Comparison of ENCODE assay signal across 14 cellular contexts in genomic region chr3:180626844-180627243, GRCh38. TPM values are rescaled to one million over a fixed set of nuclear protein-coding genes. Genes with fewer than 3 reads are reported as not detected.
A peak's percentile ranks its signal among the peaks of the same experiment; 100 is the strongest.
DNase-seq lines count a peak whose midpoint lies in the region; ATAC-seq and FAIRE-seq lines count a peak whose summit lies in the region.
"Had no signal": no experiment of that assay in that cellular context is flagged by ENCODE, and none has a peak within 500 bp of the region (broad histone marks: within the 10 kb centered on the region; RNA-seq: fewer than 3 reads in every experiment).

No MANE protein-coding gene starts in this region.

- FAIRE-seq in GM18507 (lab: Jason Lieb, UNC), result peak; percentile 86
- no peak for FAIRE-seq in RCC 7860 (lab: Jason Lieb, UNC)

- ATAC-seq in GM19452 (IDR thresholded peaks at IDR 0.05; ENCODE audit: unreplicated experiment) (peak; percentile 96), HG02798 (IDR thresholded peaks at IDR 0.05; ENCODE audit: poor library complexity, unreplicated experiment) (peak; percentile 95), HG03439 (IDR thresholded peaks at IDR 0.05; ENCODE audit: unreplicated experiment) (peak; percentile 87)
- ATAC-seq in natural killer cell treated with Interleukin-12 subunit alpha and Interleukin-12 subunit beta and Interleukin-15 and Interleukin-18, amount 100 ng/mL, for 72 hours, result no peak
- ATAC-seq: psoas muscle, WTC11 had no signal

- no peaks in the 10 kb centered on the region for H3K27me3 Mint-ChIP-seq in natural killer cell treated with Interleukin-12 subunit alpha and Interleukin-12 subunit beta and Interleukin-15 and Interleukin-18, amount 100 ng/mL, for 72 hours

- DNase-seq in GM18507 (ENCODE audit: extremely low spot score, insufficient read length, low read depth), result peak; percentile 20
- no peak for DNase-seq in RCC 7860 (ENCODE audit: low spot score)
- no peak for DNase-seq in NCI-H82 (lab: John Stamatoyannopoulos, UW)
- DNase-seq in natural killer cell treated with Interleukin-12 subunit alpha and Interleukin-12 subunit beta and Interleukin-15 and Interleukin-18, amount 100 ng/mL, for 72 hours (ENCODE audit: low spot score), result no peak
- no peak for DNase-seq in SW480 (ENCODE audit: low spot score)
- DNase-seq: hippocampal formation, psoas muscle, Right ventricle myocardium superior, substantia nigra had no signal

- no peak overlapping the region for H3K27ac Mint-ChIP-seq in natural killer cell treated with Interleukin-12 subunit alpha and Interleukin-12 subunit beta and Interleukin-15 and Interleukin-18, amount 100 ng/mL, for 72 hours
- H3K27ac Mint-ChIP-seq: WTC11 had no signal

- peaks cover 18% of the 10 kb centered on the region for H3K36me3 Mint-ChIP-seq in natural killer cell treated with Interleukin-12 subunit alpha and Interleukin-12 subunit beta and Interleukin-15 and Interleukin-18, amount 100 ng/mL, for 72 hours

- H3K4me3 Mint-ChIP-seq in natural killer cell treated with Interleukin-12 subunit alpha and Interleukin-12 subunit beta and Interleukin-15 and Interleukin-18, amount 100 ng/mL, for 72 hours, result no peak overlapping the region
- H3K4me3 Mint-ChIP-seq: WTC11 had no signal

- peaks cover 6% of the 10 kb centered on the region for H3K9me3 Mint-ChIP-seq in natural killer cell treated with Interleukin-12 subunit alpha and Interleukin-12 subunit beta and Interleukin-15 and Interleukin-18, amount 100 ng/mL, for 72 hours

- peaks cover 18% of the 10 kb centered on the region in 2 donors for H3K4me1 Mint-ChIP-seq in natural killer cell treated with Interleukin-12 subunit alpha and Interleukin-12 subunit beta and Interleukin-15 and Interleukin-18, amount 100 ng/mL, for 72 hours (ENCODE audit: low read depth in 2 of 2)

RNA-seq across cellular contexts. Expression of gene TTC14, which starts 24.9 kb away (rescaled TPM):
- 10 to 100 TPM; 49.4 to 49.6 TPM for total RNA-seq in natural killer cell treated with Interleukin-12 subunit alpha and Interleukin-12 subunit beta and Interleukin-15 and Interleukin-18, amount 100 ng/mL, for 72 hours

RNA-seq across cellular contexts. Expression of gene CCDC39, which starts 52.4 kb away (rescaled TPM):
- total RNA-seq in natural killer cell treated with Interleukin-12 subunit alpha and Interleukin-12 subunit beta and Interleukin-15 and Interleukin-18, amount 100 ng/mL, for 72 hours, result not detected
- total RNA-seq: NCI-H460, Right ventricle myocardium superior, WTC11 had no signal

Comparison
In these comparisons a context has a peak if more than half of its experiments do, and no peak if none do; other contexts are left out.
1. ATAC-seq: peak in GM19452 (single experiment), HG02798 (single experiment) and HG03439 (single experiment); none in natural killer cell treated with Interleukin-12 subunit alpha and Interleukin-12 subunit beta and Interleukin-15 and Interleukin-18, amount 100 ng/mL, for 72 hours (0 of 2).